Comparison of ENCODE assay signal across 2 cellular contexts in genomic region chr12:12153596-12153995, GRCh38.
TF ChIP-seq lines count a peak whose summit lies in the region.

No MANE protein-coding gene starts in this region.

TF ChIP-seq in GM23338, 12 proteins besides CTCF, POLR2A, EP300 and RAD21 (continued from another document):
- TF ChIP-seq, protein P1, sequence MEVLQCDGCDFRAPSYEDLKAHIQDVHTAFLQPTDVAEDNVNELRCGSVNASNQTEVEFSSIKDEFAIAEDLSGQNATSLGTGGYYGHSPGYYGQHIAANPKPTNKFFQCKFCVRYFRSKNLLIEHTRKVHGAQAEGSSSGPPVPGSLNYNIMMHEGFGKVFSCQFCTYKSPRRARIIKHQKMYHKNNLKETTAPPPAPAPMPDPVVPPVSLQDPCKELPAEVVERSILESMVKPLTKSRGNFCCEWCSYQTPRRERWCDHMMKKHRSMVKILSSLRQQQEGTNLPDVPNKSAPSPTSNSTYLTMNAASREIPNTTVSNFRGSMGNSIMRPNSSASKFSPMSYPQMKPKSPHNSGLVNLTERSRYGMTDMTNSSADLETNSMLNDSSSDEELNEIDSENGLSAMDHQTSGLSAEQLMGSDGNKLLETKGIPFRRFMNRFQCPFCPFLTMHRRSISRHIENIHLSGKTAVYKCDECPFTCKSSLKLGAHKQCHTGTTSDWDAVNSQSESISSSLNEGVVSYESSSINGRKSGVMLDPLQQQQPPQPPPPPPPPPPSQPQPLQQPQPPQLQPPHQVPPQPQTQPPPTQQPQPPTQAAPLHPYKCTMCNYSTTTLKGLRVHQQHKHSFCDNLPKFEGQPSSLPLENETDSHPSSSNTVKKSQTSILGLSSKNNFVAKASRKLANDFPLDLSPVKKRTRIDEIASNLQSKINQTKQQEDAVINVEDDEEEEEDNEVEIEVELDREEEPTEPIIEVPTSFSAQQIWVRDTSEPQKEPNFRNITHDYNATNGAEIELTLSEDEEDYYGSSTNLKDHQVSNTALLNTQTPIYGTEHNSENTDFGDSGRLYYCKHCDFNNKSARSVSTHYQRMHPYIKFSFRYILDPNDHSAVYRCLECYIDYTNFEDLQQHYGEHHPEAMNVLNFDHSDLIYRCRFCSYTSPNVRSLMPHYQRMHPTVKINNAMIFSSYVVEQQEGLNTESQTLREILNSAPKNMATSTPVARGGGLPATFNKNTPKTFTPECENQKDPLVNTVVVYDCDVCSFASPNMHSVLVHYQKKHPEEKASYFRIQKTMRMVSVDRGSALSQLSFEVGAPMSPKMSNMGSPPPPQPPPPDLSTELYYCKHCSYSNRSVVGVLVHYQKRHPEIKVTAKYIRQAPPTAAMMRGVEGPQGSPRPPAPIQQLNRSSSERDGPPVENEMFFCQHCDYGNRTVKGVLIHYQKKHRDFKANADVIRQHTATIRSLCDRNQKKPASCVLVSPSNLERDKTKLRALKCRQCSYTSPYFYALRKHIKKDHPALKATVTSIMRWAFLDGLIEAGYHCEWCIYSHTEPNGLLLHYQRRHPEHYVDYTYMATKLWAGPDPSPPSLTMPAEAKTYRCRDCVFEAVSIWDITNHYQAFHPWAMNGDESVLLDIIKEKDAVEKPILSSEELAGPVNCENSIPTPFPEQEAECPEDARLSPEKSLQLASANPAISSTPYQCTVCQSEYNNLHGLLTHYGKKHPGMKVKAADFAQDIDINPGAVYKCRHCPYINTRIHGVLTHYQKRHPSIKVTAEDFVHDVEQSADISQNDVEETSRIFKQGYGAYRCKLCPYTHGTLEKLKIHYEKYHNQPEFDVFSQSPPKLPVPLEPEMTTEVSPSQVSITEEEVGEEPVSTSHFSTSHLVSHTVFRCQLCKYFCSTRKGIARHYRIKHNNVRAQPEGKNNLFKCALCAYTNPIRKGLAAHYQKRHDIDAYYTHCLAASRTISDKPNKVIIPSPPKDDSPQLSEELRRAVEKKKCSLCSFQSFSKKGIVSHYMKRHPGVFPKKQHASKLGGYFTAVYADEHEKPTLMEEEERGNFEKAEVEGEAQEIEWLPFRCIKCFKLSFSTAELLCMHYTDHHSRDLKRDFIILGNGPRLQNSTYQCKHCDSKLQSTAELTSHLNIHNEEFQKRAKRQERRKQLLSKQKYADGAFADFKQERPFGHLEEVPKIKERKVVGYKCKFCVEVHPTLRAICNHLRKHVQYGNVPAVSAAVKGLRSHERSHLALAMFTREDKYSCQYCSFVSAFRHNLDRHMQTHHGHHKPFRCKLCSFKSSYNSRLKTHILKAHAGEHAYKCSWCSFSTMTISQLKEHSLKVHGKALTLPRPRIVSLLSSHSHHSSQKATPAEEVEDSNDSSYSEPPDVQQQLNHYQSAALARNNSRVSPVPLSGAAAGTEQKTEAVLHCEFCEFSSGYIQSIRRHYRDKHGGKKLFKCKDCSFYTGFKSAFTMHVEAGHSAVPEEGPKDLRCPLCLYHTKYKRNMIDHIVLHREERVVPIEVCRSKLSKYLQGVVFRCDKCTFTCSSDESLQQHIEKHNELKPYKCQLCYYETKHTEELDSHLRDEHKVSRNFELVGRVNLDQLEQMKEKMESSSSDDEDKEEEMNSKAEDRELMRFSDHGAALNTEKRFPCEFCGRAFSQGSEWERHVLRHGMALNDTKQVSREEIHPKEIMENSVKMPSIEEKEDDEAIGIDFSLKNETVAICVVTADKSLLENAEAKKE (CRISPR knock-in tag; IDR thresholded peaks at IDR 0.05) = no peak
- TF ChIP-seq, protein P2, sequence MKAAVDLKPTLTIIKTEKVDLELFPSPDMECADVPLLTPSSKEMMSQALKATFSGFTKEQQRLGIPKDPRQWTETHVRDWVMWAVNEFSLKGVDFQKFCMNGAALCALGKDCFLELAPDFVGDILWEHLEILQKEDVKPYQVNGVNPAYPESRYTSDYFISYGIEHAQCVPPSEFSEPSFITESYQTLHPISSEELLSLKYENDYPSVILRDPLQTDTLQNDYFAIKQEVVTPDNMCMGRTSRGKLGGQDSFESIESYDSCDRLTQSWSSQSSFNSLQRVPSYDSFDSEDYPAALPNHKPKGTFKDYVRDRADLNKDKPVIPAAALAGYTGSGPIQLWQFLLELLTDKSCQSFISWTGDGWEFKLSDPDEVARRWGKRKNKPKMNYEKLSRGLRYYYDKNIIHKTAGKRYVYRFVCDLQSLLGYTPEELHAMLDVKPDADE (IDR thresholded peaks at IDR 0.05) = no peak

TF ChIP-seq in HepG2, 621 proteins besides CTCF, POLR2A, EP300 and RAD21 (continued from another document):
- TF ChIP-seq, protein P3, sequence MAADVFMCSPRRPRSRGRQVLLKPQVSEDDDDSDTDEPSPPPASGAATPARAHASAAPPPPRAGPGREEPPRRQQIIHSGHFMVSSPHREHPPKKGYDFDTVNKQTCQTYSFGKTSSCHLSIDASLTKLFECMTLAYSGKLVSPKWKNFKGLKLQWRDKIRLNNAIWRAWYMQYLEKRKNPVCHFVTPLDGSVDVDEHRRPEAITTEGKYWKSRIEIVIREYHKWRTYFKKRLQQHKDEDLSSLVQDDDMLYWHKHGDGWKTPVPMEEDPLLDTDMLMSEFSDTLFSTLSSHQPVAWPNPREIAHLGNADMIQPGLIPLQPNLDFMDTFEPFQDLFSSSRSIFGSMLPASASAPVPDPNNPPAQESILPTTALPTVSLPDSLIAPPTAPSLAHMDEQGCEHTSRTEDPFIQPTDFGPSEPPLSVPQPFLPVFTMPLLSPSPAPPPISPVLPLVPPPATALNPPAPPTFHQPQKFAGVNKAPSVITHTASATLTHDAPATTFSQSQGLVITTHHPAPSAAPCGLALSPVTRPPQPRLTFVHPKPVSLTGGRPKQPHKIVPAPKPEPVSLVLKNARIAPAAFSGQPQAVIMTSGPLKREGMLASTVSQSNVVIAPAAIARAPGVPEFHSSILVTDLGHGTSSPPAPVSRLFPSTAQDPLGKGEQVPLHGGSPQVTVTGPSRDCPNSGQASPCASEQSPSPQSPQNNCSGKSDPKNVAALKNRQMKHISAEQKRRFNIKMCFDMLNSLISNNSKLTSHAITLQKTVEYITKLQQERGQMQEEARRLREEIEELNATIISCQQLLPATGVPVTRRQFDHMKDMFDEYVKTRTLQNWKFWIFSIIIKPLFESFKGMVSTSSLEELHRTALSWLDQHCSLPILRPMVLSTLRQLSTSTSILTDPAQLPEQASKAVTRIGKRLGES (CRISPR knock-in tag; IDR thresholded peaks at IDR 0.05; ENCODE audit: borderline replicate concordance) = no peak
- TF ChIP-seq HOXD1 (CRISPR knock-in tag; IDR thresholded peaks at IDR 0.05) (no peak), PHF8 (CRISPR knock-in tag; IDR thresholded peaks at IDR 0.05) (no peak), TGIF2 (CRISPR knock-in tag; IDR thresholded peaks at IDR 0.05) (no peak), ZNF138 (CRISPR knock-in tag; IDR thresholded peaks at IDR 0.05; ENCODE audit: low read depth) (no peak)
